In genomic region chr5:165579911-165580310, GRCh38 we compare ENCODE assay signal across 18 cellular contexts.
"Had no signal": no experiment of that assay in that cellular context is flagged by ENCODE, and none has a peak within 500 bp of the region (broad histone marks: within the 10 kb centered on the region; RNA-seq: fewer than 3 reads in every experiment).

No MANE protein-coding gene starts in this region.

- H3K9me3 ChIP-seq: esophagus squamous epithelium, mucosa of descending colon, thoracic aorta, upper lobe of right lung had no signal

- H3K27me3 Mint-ChIP-seq: activated CD4-positive, alpha-beta T cell treated with anti-CD3 and anti-CD28 coated beads, Interleukin-2, amount 10 ng/mL, durations not matched to agents 7 days and 5 days; activated naive CD8-positive, alpha-beta T cell treated with anti-CD3 and anti-CD28 coated beads, Interleukin-2, amount 10 ng/mL, durations not matched to agents 7 days and 5 days; activated T-cell treated with anti-CD3 and anti-CD28 coated beads, Interleukin-2, amount 50 U/mL, for 24 hours; effector memory CD8-positive, alpha-beta T cell; memory B cell; naive B cell; stimulated activated naive B cell treated with anti-CD40 and anti-IgM and Interleukin-4, amounts not matched to agents 10 μg/mL and 1 μg/mL and 100 μg/mL, for 72 hours had no signal

- H3K27me3 ChIP-seq: esophagus squamous epithelium, upper lobe of right lung had no signal

- H3K4me3 Mint-ChIP-seq: activated CD4-positive, alpha-beta T cell treated with anti-CD3 and anti-CD28 coated beads, Interleukin-2, amount 10 ng/mL, durations not matched to agents 7 days and 5 days; activated CD8-positive, alpha-beta T cell treated with anti-CD3 and anti-CD28 coated beads, Interleukin-2, amount 10 ng/mL, durations not matched to agents 7 days and 5 days; activated naive CD8-positive, alpha-beta T cell treated with anti-CD3 and anti-CD28 coated beads, Interleukin-2, amount 10 ng/mL, durations not matched to agents 7 days and 5 days; activated T-cell treated with anti-CD3 and anti-CD28 coated beads, Interleukin-2, amount 50 U/mL, for 24 hours; effector memory CD8-positive, alpha-beta T cell; memory B cell; naive B cell; neural crest cell; stimulated activated naive B cell treated with anti-CD40 and anti-IgM and Interleukin-4, amounts not matched to agents 10 μg/mL and 1 μg/mL and 100 μg/mL, for 72 hours had no signal

- H3K4me1 ChIP-seq: esophagus squamous epithelium, upper lobe of right lung had no signal

- H3K4me3 ChIP-seq: esophagus squamous epithelium, mucosa of descending colon, thoracic aorta, upper lobe of right lung had no signal

- H3K36me3 ChIP-seq: esophagus squamous epithelium, thoracic aorta, upper lobe of right lung had no signal

- H3K9me3 Mint-ChIP-seq: activated CD4-positive, alpha-beta T cell treated with anti-CD3 and anti-CD28 coated beads, Interleukin-2, amount 10 ng/mL, durations not matched to agents 7 days and 5 days; activated naive CD8-positive, alpha-beta T cell treated with anti-CD3 and anti-CD28 coated beads, Interleukin-2, amount 10 ng/mL, durations not matched to agents 7 days and 5 days; stimulated activated naive B cell treated with anti-CD40 and anti-IgM and Interleukin-4, amounts not matched to agents 10 μg/mL and 1 μg/mL and 100 μg/mL, for 72 hours had no signal

- DNase-seq: activated CD4-positive, alpha-beta T cell treated with anti-CD3 and anti-CD28 coated beads, Interleukin-2, amount 10 ng/mL, durations not matched to agents 7 days and 5 days; activated CD8-positive, alpha-beta T cell treated with anti-CD3 and anti-CD28 coated beads, Interleukin-2, amount 10 ng/mL, durations not matched to agents 7 days and 5 days; activated naive CD4-positive, alpha-beta T cell treated with Interleukin-2 at 50 U/mL for 16 hours; activated naive CD8-positive, alpha-beta T cell treated with anti-CD3 and anti-CD28 coated beads, Interleukin-2, amount 10 ng/mL, durations not matched to agents 7 days and 5 days; activated T-cell treated with anti-CD3 and anti-CD28 coated beads, Interleukin-2, amount 50 U/mL, for 24 hours; anterior cingulate cortex; effector memory CD8-positive, alpha-beta T cell; esophagus squamous epithelium; head of caudate nucleus; kidney glomerular epithelial cell; mucosa of descending colon; naive B cell; stimulated activated naive B cell treated with anti-CD40 and anti-IgM and Interleukin-4, amounts not matched to agents 10 μg/mL and 1 μg/mL and 100 μg/mL, for 72 hours; upper lobe of right lung had no signal

- H3K36me3 Mint-ChIP-seq: activated naive CD8-positive, alpha-beta T cell treated with anti-CD3 and anti-CD28 coated beads, Interleukin-2, amount 10 ng/mL, durations not matched to agents 7 days and 5 days; memory B cell; naive B cell; stimulated activated naive B cell treated with anti-CD40 and anti-IgM and Interleukin-4, amounts not matched to agents 10 μg/mL and 1 μg/mL and 100 μg/mL, for 72 hours had no signal

- H3K27ac ChIP-seq: esophagus squamous epithelium, thoracic aorta, upper lobe of right lung had no signal

- ATAC-seq: activated CD8-positive, alpha-beta T cell treated with anti-CD3 and anti-CD28 coated beads, Interleukin-2, amount 10 ng/mL, durations not matched to agents 7 days and 5 days; effector memory CD8-positive, alpha-beta T cell; mucosa of descending colon; stimulated activated naive B cell treated with anti-CD40 and anti-IgM and Interleukin-4, amounts not matched to agents 10 μg/mL and 1 μg/mL and 100 μg/mL, for 72 hours; upper lobe of right lung had no signal

- H3K27ac Mint-ChIP-seq: activated CD4-positive, alpha-beta T cell treated with anti-CD3 and anti-CD28 coated beads, Interleukin-2, amount 10 ng/mL, durations not matched to agents 7 days and 5 days; activated CD8-positive, alpha-beta T cell treated with anti-CD3 and anti-CD28 coated beads, Interleukin-2, amount 10 ng/mL, durations not matched to agents 7 days and 5 days; activated naive CD8-positive, alpha-beta T cell treated with anti-CD3 and anti-CD28 coated beads, Interleukin-2, amount 10 ng/mL, durations not matched to agents 7 days and 5 days; activated T-cell treated with anti-CD3 and anti-CD28 coated beads, Interleukin-2, amount 50 U/mL, for 24 hours; activated T-helper 2 cell treated with anti-CD3 and anti-CD28 coated beads, Interferon-gamma antibody, Interleukin-2, Interleukin-4, amounts not matched to agents 10 μg/mL and 5 μg/mL and 100 μg/mL, durations not matched to agents 14 hours and 24 hours and 36 hours; effector memory CD8-positive, alpha-beta T cell; memory B cell; naive B cell; stimulated activated naive B cell treated with anti-CD40 and anti-IgM and Interleukin-4, amounts not matched to agents 10 μg/mL and 1 μg/mL and 100 μg/mL, for 72 hours had no signal

- H3K4me1 Mint-ChIP-seq: activated CD4-positive, alpha-beta T cell treated with anti-CD3 and anti-CD28 coated beads, Interleukin-2, amount 10 ng/mL, durations not matched to agents 7 days and 5 days; activated naive CD8-positive, alpha-beta T cell treated with anti-CD3 and anti-CD28 coated beads, Interleukin-2, amount 10 ng/mL, durations not matched to agents 7 days and 5 days; memory B cell; naive B cell; neural crest cell; stimulated activated naive B cell treated with anti-CD40 and anti-IgM and Interleukin-4, amounts not matched to agents 10 μg/mL and 1 μg/mL and 100 μg/mL, for 72 hours had no signal
